In genomic region chr2:241656190-241656741, GRCh38 we compare ENCODE assay signal across 27 cellular contexts.
"Had no signal": no experiment of that assay in that cellular context is flagged by ENCODE, and none has a peak within 500 bp of the region (broad histone marks: within the 10 kb centered on the region; RNA-seq: fewer than 3 reads in every experiment).

No MANE protein-coding gene starts in this region.

- FAIRE-seq: endometrium had no signal

- H3K9me3 Mint-ChIP-seq: activated B cell treated with CpG ODN at 0.5 μM for 24 hours; activated naive CD4-positive, alpha-beta T cell treated with anti-CD3 and anti-CD28 coated beads, Interleukin-2, amount 10 ng/mL, durations not matched to agents 7 days and 5 days; dendritic cell treated with granulocyte-macrophage colony-stimulating factor and Interleukin-4, amounts not matched to agents 40 ng/mL and 50 ng/mL, for 4 days; immature natural killer cell; naive B cell; neural crest cell had no signal

- H3K27ac ChIP-seq: body of pancreas, testis, vagina had no signal

- ATAC-seq: activated CD4-positive, alpha-beta T cell treated with anti-CD3 and anti-CD28 coated beads for 36 hours; body of pancreas; mucosa of descending colon; T-helper 17 cell had no signal

- H3K9me3 ChIP-seq: body of pancreas, mucosa of descending colon, testis, vagina had no signal

- H3K27ac Mint-ChIP-seq: activated B cell treated with CpG ODN at 0.5 μM for 24 hours; activated CD4-positive, alpha-beta T cell treated with anti-CD3 and anti-CD28 coated beads for 36 hours; activated naive CD4-positive, alpha-beta T cell treated with anti-CD3 and anti-CD28 coated beads, Interleukin-2, amount 10 ng/mL, durations not matched to agents 7 days and 5 days; dendritic cell treated with granulocyte-macrophage colony-stimulating factor and Interleukin-4, amounts not matched to agents 40 ng/mL and 50 ng/mL, for 4 days; immature natural killer cell; T-helper 17 cell had no signal

- H3K27me3 ChIP-seq: body of pancreas, testis, vagina had no signal

- H3K4me1 ChIP-seq: testis, vagina had no signal

- H3K4me3 ChIP-seq: body of pancreas, mucosa of descending colon, testis, vagina had no signal

- DNase-seq: activated B cell treated with CpG ODN at 0.5 μM for 24 hours; activated CD4-positive, alpha-beta T cell treated with anti-CD3 and anti-CD28 coated beads for 36 hours; activated CD4-positive, alpha-beta T cell treated with anti-CD3 and anti-CD28 coated beads, Interleukin-2, amount 50 U/mL, for 4 hours; activated CD8-positive, alpha-beta memory T cell treated with anti-CD3 and anti-CD28 coated beads for 24 hours; activated effector memory CD4-positive, alpha-beta T cell treated with anti-CD3 and anti-CD28 coated beads, Interleukin-2, amount 50 U/mL, for 16 hours; activated naive CD4-positive, alpha-beta T cell treated with anti-CD3 and anti-CD28 coated beads, Interleukin-2, amount 10 ng/mL, durations not matched to agents 7 days and 5 days; anterior cingulate cortex; body of pancreas; caudate nucleus; effector CD4-positive, alpha-beta T cell; foreskin fibroblast; immature natural killer cell; kidney glomerular epithelial cell; mesenchymal stem cell; mucosa of descending colon; naive B cell; occipital lobe; stimulated activated CD4-positive, alpha-beta T cell treated with anti-CD3 and anti-CD28 coated beads, Interleukin-2, amount 100 ng/mL, for 48 hours; stimulated activated CD8-positive, alpha-beta memory T cell treated with anti-CD3 and anti-CD28 coated beads, Interleukin-4, amount 100 ng/mL, for 48 hours; stimulated activated naive CD4-positive, alpha-beta T cell; T-helper 17 cell; testis; trophoblast cell had no signal
